ENCODE assay signal across 10 cellular contexts in the genomic region with DNA sequence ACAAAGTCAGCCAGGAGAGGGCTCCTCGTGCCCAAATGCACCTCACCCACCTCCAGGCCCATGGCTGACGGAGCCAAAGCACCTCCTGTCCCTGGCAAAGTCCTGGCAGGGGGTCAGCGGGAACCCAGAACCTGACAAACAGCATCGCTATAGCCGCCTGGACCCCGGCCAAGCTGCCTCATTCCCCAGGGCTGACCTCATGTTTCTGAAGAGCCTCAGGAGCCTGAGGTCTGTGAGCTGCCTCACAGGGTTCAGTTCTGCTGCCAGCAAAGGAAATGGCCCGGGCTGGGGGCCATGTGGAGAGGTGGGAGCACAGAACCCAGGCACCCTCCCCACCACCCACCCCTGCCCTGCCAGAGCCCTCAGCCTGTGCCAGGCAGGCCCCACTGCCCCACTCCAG. TPM values are rescaled to one million over a fixed set of nuclear protein-coding genes. Genes with fewer than 3 reads are reported as not detected.
DNase-seq lines count a peak whose midpoint lies in the region; ATAC-seq and TF ChIP-seq lines count a peak whose summit lies in the region.
"Had no signal": no experiment of that assay in that cellular context is flagged by ENCODE, and none has a peak within 500 bp of the region (broad histone marks: within the 10 kb centered on the region; RNA-seq: fewer than 3 reads in every experiment).

No MANE protein-coding gene starts in this region.

- intact Hi-C loops in left lung (cut with DNase I), result no loop called here
- intact Hi-C loops in activated CD4-positive, alpha-beta T cell treated with anti-CD3 and anti-CD28 coated beads, Interleukin-2, amount 10 ng/mL, durations not matched to agents 24 days and 14 days (cut with micrococcal nuclease), result loop anchor here (5.0 kb wide), 1 partner anchor 458 kb away; no protein-coding TSS in a partner anchor

- H4K20me1 ChIP-seq in GM23338 (replicated peaks; ENCODE audit: insufficient read depth), result no peaks in the 10 kb centered on the region

- no peaks in the 10 kb centered on the region for H3K36me3 Mint-ChIP-seq in activated CD4-positive, alpha-beta T cell treated with anti-CD3 and anti-CD28 coated beads, Interleukin-2, amount 10 ng/mL, durations not matched to agents 24 days and 14 days (ENCODE audit: low read depth)
- no peaks in the 10 kb centered on the region for H3K36me3 Mint-ChIP-seq in GM23338 (ENCODE audit: low read depth)
- H3K36me3 Mint-ChIP-seq: CD4-positive, CD25-positive, alpha-beta regulatory T cell had no signal

- H3K27me3 ChIP-seq in left lung, result peaks cover 0 to 13% of the 10 kb centered on the region in 2 donors
- H3K27me3 ChIP-seq in GM23338 (ENCODE audit: insufficient read depth), result 0 out of 2 replicates have a peak, but pooled peaks cover 5% of the 10 kb centered on the region

- in situ Hi-C loops in ACHN (cut with HindIII; ENCODE audit: low pct_ligation_motif_present, low pct_unique_long_range_greater_than_20kb, low sequenced_read_pairs) (no loop called here), T47D (cut with HindIII; ENCODE audit: low pct_unique_long_range_greater_than_20kb, low sequenced_read_pairs) (no loop called here)

- H3K4me3 ChIP-seq in left lung (no peak overlapping the region), GM23338 (no peak overlapping the region)

- peaks cover 17% of the 10 kb centered on the region for H3K27me3 Mint-ChIP-seq in activated CD4-positive, alpha-beta T cell treated with anti-CD3 and anti-CD28 coated beads, Interleukin-2, amount 10 ng/mL, durations not matched to agents 24 days and 14 days
- H3K27me3 Mint-ChIP-seq in GM23338 (ENCODE audit: insufficient read depth, low read depth, poor library complexity), result peaks cover 16% of the 10 kb centered on the region

- no peaks in the 10 kb centered on the region for H3K9me3 Mint-ChIP-seq in activated CD4-positive, alpha-beta T cell treated with anti-CD3 and anti-CD28 coated beads, Interleukin-2, amount 10 ng/mL, durations not matched to agents 24 days and 14 days
- no peaks in the 10 kb centered on the region for H3K9me3 Mint-ChIP-seq in GM23338
- H3K9me3 Mint-ChIP-seq: CD4-positive, CD25-positive, alpha-beta regulatory T cell had no signal

- no peak overlapping the region for H2AFZ ChIP-seq in GM23338

- TF ChIP-seq RAD21 in Ishikawa (IDR thresholded peaks at IDR 0.05; ENCODE audit: low read depth), result peak; percentile 48

- H3K36me3 ChIP-seq in left lung (no peaks in the 10 kb centered on the region), GM23338 (ENCODE audit: insufficient read depth) (no peaks in the 10 kb centered on the region)

- DNase-seq in ACHN (peak; percentile 86), T47D (ENCODE audit: low read depth in 1 of 2, low spot score in 1 of 2) (peak; percentile 44 to 90), left lung (peak; percentile 82 to 91), GM23338 (ENCODE audit: low spot score) (no peak)
- DNase-seq in activated CD4-positive, alpha-beta T cell treated with anti-CD3 and anti-CD28 coated beads, Interleukin-2, amount 10 ng/mL, durations not matched to agents 24 days and 14 days, result no peak
- DNase-seq in central memory CD4-positive, alpha-beta T cell, result no peak
- DNase-seq: activated CD4-positive, alpha-beta T cell treated with anti-CD3 and anti-CD28 coated beads for 4 hours; CD4-positive, CD25-positive, alpha-beta regulatory T cell had no signal

- peak overlapping the region; percentile 56 to 67 for H3K27ac ChIP-seq in left lung
- no peak overlapping the region for H3K27ac ChIP-seq in GM23338 (ENCODE audit: low read depth)

- H3K4me1 Mint-ChIP-seq in activated CD4-positive, alpha-beta T cell treated with anti-CD3 and anti-CD28 coated beads, Interleukin-2, amount 10 ng/mL, durations not matched to agents 24 days and 14 days, result peaks cover 2% of the 10 kb centered on the region
- peaks cover 24% of the 10 kb centered on the region; the same call in 2 of the 3 replicates for H3K4me1 Mint-ChIP-seq in GM23338

- peak; percentile 71; the same call in 1 of the 2 replicates for TF ChIP-seq EP300 in Ishikawa (IDR thresholded peaks at IDR 0.05; ENCODE audit: borderline replicate concordance)

- H3K9me2 ChIP-seq in GM23338 (ENCODE audit: insufficient read depth), result no peaks in the 10 kb centered on the region

- TF ChIP-seq CTCF in left lung (IDR thresholded peaks at IDR 0.05) (no peak), GM23338 (conservative IDR thresholded peaks at IDR 0.05; ENCODE audit: low read depth in 2 of 2) (no peak; a peak in 1 of 4 replicates)

- H3K4me3 Mint-ChIP-seq in activated CD4-positive, alpha-beta T cell treated with anti-CD3 and anti-CD28 coated beads, Interleukin-2, amount 10 ng/mL, durations not matched to agents 24 days and 14 days, result no peak overlapping the region
- H3K4me3 Mint-ChIP-seq in GM23338, result no peak overlapping the region
- H3K4me3 Mint-ChIP-seq: CD4-positive, CD25-positive, alpha-beta regulatory T cell had no signal

- H3K4me2 ChIP-seq in GM23338, result no peak overlapping the region

- peak; percentile 62 for ATAC-seq in left lung
- ATAC-seq in HG03045 (IDR thresholded peaks at IDR 0.05; ENCODE audit: unreplicated experiment), result no peak
- ATAC-seq in GM23338, result no peak

- H3K4me1 ChIP-seq in left lung, result peaks cover 0 to 11% of the 10 kb centered on the region in 2 donors
- H3K4me1 ChIP-seq in GM23338 (ENCODE audit: insufficient read depth), result peaks cover 16% of the 10 kb centered on the region

- no peak overlapping the region for H3K27ac Mint-ChIP-seq in activated CD4-positive, alpha-beta T cell treated with anti-CD3 and anti-CD28 coated beads, Interleukin-2, amount 10 ng/mL, durations not matched to agents 24 days and 14 days
- H3K27ac Mint-ChIP-seq in GM23338, result no peak overlapping the region

- H3F3A ChIP-seq in GM23338 (replicated peaks; ENCODE audit: low read depth), result peaks cover 5% of the 10 kb centered on the region; the same call in 1 of the 2 replicates

- no peaks in the 10 kb centered on the region for H3K9me3 ChIP-seq in left lung

- H3K79me2 ChIP-seq in GM23338 (replicated peaks; ENCODE audit: insufficient read depth), result no peaks in the 10 kb centered on the region

TF ChIP-seq in Ishikawa, 13 proteins besides CTCF, POLR2A, EP300 and RAD21:
- TF ChIP-seq, protein P1, sequence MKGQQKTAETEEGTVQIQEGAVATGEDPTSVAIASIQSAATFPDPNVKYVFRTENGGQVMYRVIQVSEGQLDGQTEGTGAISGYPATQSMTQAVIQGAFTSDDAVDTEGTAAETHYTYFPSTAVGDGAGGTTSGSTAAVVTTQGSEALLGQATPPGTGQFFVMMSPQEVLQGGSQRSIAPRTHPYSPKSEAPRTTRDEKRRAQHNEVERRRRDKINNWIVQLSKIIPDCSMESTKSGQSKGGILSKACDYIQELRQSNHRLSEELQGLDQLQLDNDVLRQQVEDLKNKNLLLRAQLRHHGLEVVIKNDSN (IDR thresholded peaks at IDR 0.05), result peak; percentile 32
- TF ChIP-seq YY1 (IDR thresholded peaks at IDR 0.05; ENCODE audit: low read depth) (peak; percentile 79), TCF12 (IDR thresholded peaks at IDR 0.05; ENCODE audit: low read depth) (peak; percentile 88), NFIC (IDR thresholded peaks at IDR 0.05) (peak; percentile 99), FOXM1 (IDR thresholded peaks at IDR 0.05; ENCODE audit: borderline replicate concordance, low read depth) (no peak; the same call in 1 of the 2 replicates), TEAD4 (IDR thresholded peaks at IDR 0.05) (peak; percentile 90), CREB1 (IDR thresholded peaks at IDR 0.05; ENCODE audit: low read depth) (no peak)
- TF ChIP-seq, protein P2, sequence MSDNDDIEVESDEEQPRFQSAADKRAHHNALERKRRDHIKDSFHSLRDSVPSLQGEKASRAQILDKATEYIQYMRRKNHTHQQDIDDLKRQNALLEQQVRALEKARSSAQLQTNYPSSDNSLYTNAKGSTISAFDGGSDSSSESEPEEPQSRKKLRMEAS (IDR thresholded peaks at IDR 0.05), result peak; percentile 89

TF ChIP-seq in GM23338, 12 proteins besides CTCF, POLR2A, EP300 and RAD21 (continues in another document):
- TF ChIP-seq CREB1 (CRISPR knock-in tag; IDR thresholded peaks at IDR 0.05; ENCODE audit: low read depth) (no peak), ZNF114 (CRISPR knock-in tag; IDR thresholded peaks at IDR 0.05) (no peak), NANOG (IDR thresholded peaks at IDR 0.05; ENCODE audit: borderline replicate concordance) (no peak), STAT1 (IDR thresholded peaks at IDR 0.05; ENCODE audit: unreplicated experiment) (no peak), JUNB (IDR thresholded peaks at IDR 0.05; ENCODE audit: unreplicated experiment) (no peak), ZNF331 (CRISPR knock-in tag; IDR thresholded peaks at IDR 0.05; ENCODE audit: low read depth) (no peak)

RNA-seq across cellular contexts. Expression of a gene that starts 4.2 kb away (rescaled TPM):
- total RNA-seq in left lung, result 1 to 10 TPM; 1.0 to 1.6 TPM
- 0.44 and 0.59 TPM in 2 replicates for total RNA-seq in activated CD4-positive, alpha-beta T cell treated with anti-CD3 and anti-CD28 coated beads, Interleukin-2, amount 10 ng/mL, durations not matched to agents 24 days and 14 days
- 2.9 and 7.8 TPM in 2 replicates for total RNA-seq in GM23338 (2014; rRNA removed; shearing (Covaris generic))
- 1.6 and 2.2 TPM in 2 replicates for polyA plus RNA-seq in GM23338 (2016; fragmentation: Nextera tagmentation; extraction: Ambion mirVana)
- polyA plus RNA-seq: CD4-positive, CD25-positive, alpha-beta regulatory T cell had no signal

RNA-seq across cellular contexts. Expression of a gene that starts 55.3 kb away (rescaled TPM):
- 100 to 1,000 TPM in 1 of 2 donors, 10 to 100 TPM in 1; 89.1 to 113 TPM for total RNA-seq in left lung
- total RNA-seq in activated CD4-positive, alpha-beta T cell treated with anti-CD3 and anti-CD28 coated beads, Interleukin-2, amount 10 ng/mL, durations not matched to agents 24 days and 14 days, result 179 and 183 TPM in 2 replicates
- 170 and 171 TPM in 2 replicates for total RNA-seq in GM23338 (2014; rRNA removed; shearing (Covaris generic))
- 136 and 152 TPM in 2 replicates for polyA plus RNA-seq in GM23338 (2016; fragmentation: Nextera tagmentation; extraction: Ambion mirVana)

Comparison
In these comparisons a context has a peak if more than half of its experiments do, and no peak if none do; other contexts are left out.
1. DNase-seq: peak in ACHN (single experiment), T47D (2 of 2) and left lung (2 of 2); none in activated CD4-positive, alpha-beta T cell treated with anti-CD3 and anti-CD28 coated beads, Interleukin-2, amount 10 ng/mL, durations not matched to agents 24 days and 14 days (single experiment), GM23338 (single experiment) and central memory CD4-positive, alpha-beta T cell (single experiment).